ENCODE assay signal across 1 cellular context in genomic region chr12:15789215-15790171, GRCh38.
A peak's percentile ranks its signal among the peaks of the same experiment; 100 is the strongest.
TF ChIP-seq lines count a peak whose summit lies in the region.

Gene EPS8, minus strand, starts transcription at chr12:15789388. Its CDS starts 106,437 bp downstream, at chr12:15682951.

TF ChIP-seq in HepG2, 621 proteins besides CTCF, POLR2A, EP300 and RAD21 (continued from another document and continues in another):
- peak; percentile 78 for TF ChIP-seq TAF1 (CRISPR knock-in tag; IDR thresholded peaks at IDR 0.05)
- no peak for TF ChIP-seq ZNF720 (CRISPR knock-in tag; IDR thresholded peaks at IDR 0.05)
- peak; percentile 49; the same call in 1 of the 2 replicates for TF ChIP-seq NCOR1 (IDR thresholded peaks at IDR 0.05; ENCODE audit: borderline replicate concordance, low read length)
- no peak for TF ChIP-seq FOXK2 (IDR thresholded peaks at IDR 0.05)
- no peak for TF ChIP-seq ATF7 (IDR thresholded peaks at IDR 0.05)
- no peak for TF ChIP-seq ATF7 (CRISPR knock-in tag; IDR thresholded peaks at IDR 0.05)
- peak; percentile 66 for TF ChIP-seq THAP11 (CRISPR knock-in tag; IDR thresholded peaks at IDR 0.05)
- TF ChIP-seq ZC3H13 (CRISPR knock-in tag; IDR thresholded peaks at IDR 0.05) = peak; percentile 84
- peak; percentile 72 for TF ChIP-seq ZNF777 (CRISPR knock-in tag; IDR thresholded peaks at IDR 0.05)
- 0 out of 2 replicates have a peak, but pooled peaks have one; percentile 17 for TF ChIP-seq ZNF24 (IDR thresholded peaks at IDR 0.05)
- TF ChIP-seq ZNF12 (CRISPR knock-in tag; IDR thresholded peaks at IDR 0.05) = no peak; the same call in none of the 2 replicates
- no peak for TF ChIP-seq THYN1 (CRISPR knock-in tag; IDR thresholded peaks at IDR 0.05; ENCODE audit: borderline replicate concordance, low read depth)
- TF ChIP-seq, protein P1, sequence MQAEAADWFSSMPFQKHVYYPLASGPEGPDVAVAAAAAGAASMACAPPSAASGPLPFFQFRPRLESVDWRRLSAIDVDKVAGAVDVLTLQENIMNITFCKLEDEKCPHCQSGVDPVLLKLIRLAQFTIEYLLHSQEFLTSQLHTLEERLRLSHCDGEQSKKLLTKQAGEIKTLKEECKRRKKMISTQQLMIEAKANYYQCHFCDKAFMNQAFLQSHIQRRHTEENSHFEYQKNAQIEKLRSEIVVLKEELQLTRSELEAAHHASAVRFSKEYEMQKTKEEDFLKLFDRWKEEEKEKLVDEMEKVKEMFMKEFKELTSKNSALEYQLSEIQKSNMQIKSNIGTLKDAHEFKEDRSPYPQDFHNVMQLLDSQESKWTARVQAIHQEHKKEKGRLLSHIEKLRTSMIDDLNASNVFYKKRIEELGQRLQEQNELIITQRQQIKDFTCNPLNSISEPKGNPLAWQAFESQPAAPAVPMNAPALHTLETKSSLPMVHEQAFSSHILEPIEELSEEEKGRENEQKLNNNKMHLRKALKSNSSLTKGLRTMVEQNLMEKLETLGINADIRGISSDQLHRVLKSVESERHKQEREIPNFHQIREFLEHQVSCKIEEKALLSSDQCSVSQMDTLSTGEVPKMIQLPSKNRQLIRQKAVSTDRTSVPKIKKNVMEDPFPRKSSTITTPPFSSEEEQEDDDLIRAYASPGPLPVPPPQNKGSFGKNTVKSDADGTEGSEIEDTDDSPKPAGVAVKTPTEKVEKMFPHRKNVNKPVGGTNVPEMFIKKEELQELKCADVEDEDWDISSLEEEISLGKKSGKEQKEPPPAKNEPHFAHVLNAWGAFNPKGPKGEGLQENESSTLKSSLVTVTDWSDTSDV (CRISPR knock-in tag; IDR thresholded peaks at IDR 0.05) = peak; percentile 71
- no peak for TF ChIP-seq KLF9 (CRISPR knock-in tag; IDR thresholded peaks at IDR 0.05; ENCODE audit: low read depth)
- no peak for TF ChIP-seq ZNF530 (CRISPR knock-in tag; IDR thresholded peaks at IDR 0.05; ENCODE audit: low read depth)
- TF ChIP-seq ZNF891 (CRISPR knock-in tag; IDR thresholded peaks at IDR 0.05) = peak; percentile 89
- 0 out of 2 replicates have a peak, but pooled peaks have one; percentile 89 for TF ChIP-seq TSC22D2 (CRISPR knock-in tag; IDR thresholded peaks at IDR 0.05; ENCODE audit: borderline replicate concordance)
- TF ChIP-seq HOXA5 (CRISPR knock-in tag; IDR thresholded peaks at IDR 0.05) = peak; percentile 58; the same call in 1 of the 2 replicates
- no peak for TF ChIP-seq EHMT2 (IDR thresholded peaks at IDR 0.05; ENCODE audit: borderline replicate concordance, low read depth, low read length)
- 0 out of 2 replicates have a peak, but pooled peaks have one; percentile 36 for TF ChIP-seq RNF2 (conservative IDR thresholded peaks at IDR 0.05; ENCODE audit: low read depth)
- no peak for TF ChIP-seq DPF2 (CRISPR knock-in tag; IDR thresholded peaks at IDR 0.05; ENCODE audit: borderline replicate concordance, low read depth)
- no peak for TF ChIP-seq SNRNP70 (IDR thresholded peaks at IDR 0.05; ENCODE audit: low read depth, low read length)
- TF ChIP-seq CCDC6 (CRISPR knock-in tag; IDR thresholded peaks at IDR 0.05) = peak; percentile 71; the same call in 1 of the 2 replicates
- peak; percentile 45 for TF ChIP-seq TFE3 (CRISPR knock-in tag; IDR thresholded peaks at IDR 0.05)
- no peak for TF ChIP-seq U2AF1 (optimal IDR thresholded peaks at IDR 0.05; ENCODE audit: low read depth, low read length)
- no peak; the same call in 1 of the 2 replicates for TF ChIP-seq BRD4 (CRISPR knock-in tag; IDR thresholded peaks at IDR 0.05)
- TF ChIP-seq, protein P2, sequence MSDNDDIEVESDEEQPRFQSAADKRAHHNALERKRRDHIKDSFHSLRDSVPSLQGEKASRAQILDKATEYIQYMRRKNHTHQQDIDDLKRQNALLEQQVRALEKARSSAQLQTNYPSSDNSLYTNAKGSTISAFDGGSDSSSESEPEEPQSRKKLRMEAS (IDR thresholded peaks at IDR 0.05) = peak; percentile 80
- no peak; the same call in 1 of the 2 replicates for TF ChIP-seq BHLHE40 (IDR thresholded peaks at IDR 0.05; ENCODE audit: low read length)
- no peak for TF ChIP-seq ZFAT (CRISPR knock-in tag; conservative IDR thresholded peaks at IDR 0.05)
- TF ChIP-seq IKZF4 (CRISPR knock-in tag; IDR thresholded peaks at IDR 0.05; ENCODE audit: borderline replicate concordance, low read depth, not compliant biosample characterization) = peak; percentile 43
- TF ChIP-seq SMAD1 (CRISPR knock-in tag; IDR thresholded peaks at IDR 0.05; ENCODE audit: borderline replicate concordance, low read depth) = peak; percentile 77
- TF ChIP-seq NFYB (CRISPR knock-in tag; IDR thresholded peaks at IDR 0.05) = no peak
- no peak for TF ChIP-seq ZNF326 (CRISPR knock-in tag; IDR thresholded peaks at IDR 0.05; ENCODE audit: borderline replicate concordance)
- TF ChIP-seq GPBP1L1 (CRISPR knock-in tag; IDR thresholded peaks at IDR 0.05) = no peak
- TF ChIP-seq SMARCE1 (IDR thresholded peaks at IDR 0.05; ENCODE audit: borderline replicate concordance) = no peak
- TF ChIP-seq, protein P3, sequence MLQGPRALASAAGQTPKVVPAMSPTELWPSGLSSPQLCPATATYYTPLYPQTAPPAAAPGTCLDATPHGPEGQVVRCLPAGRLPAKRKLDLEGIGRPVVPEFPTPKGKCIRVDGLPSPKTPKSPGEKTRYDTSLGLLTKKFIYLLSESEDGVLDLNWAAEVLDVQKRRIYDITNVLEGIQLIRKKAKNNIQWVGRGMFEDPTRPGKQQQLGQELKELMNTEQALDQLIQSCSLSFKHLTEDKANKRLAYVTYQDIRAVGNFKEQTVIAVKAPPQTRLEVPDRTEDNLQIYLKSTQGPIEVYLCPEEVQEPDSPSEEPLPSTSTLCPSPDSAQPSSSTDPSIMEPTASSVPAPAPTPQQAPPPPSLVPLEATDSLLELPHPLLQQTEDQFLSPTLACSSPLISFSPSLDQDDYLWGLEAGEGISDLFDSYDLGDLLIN (CRISPR knock-in tag; IDR thresholded peaks at IDR 0.05; ENCODE audit: borderline replicate concordance) = peak; percentile 73; the same call in 1 of the 2 replicates
- TF ChIP-seq ZNF431 (CRISPR knock-in tag; IDR thresholded peaks at IDR 0.05; ENCODE audit: borderline replicate concordance, low read depth) = peak; percentile 67
- 0 out of 2 replicates have a peak, but pooled peaks have one; percentile 49 for TF ChIP-seq SIX4 (CRISPR knock-in tag; IDR thresholded peaks at IDR 0.05)
- TF ChIP-seq FOXA3 (CRISPR knock-in tag; IDR thresholded peaks at IDR 0.05) = no peak
- TF ChIP-seq FOSL1 (CRISPR knock-in tag; IDR thresholded peaks at IDR 0.05; ENCODE audit: borderline replicate concordance) = no peak; the same call in 1 of the 2 replicates
- TF ChIP-seq TOPORS (CRISPR knock-in tag; IDR thresholded peaks at IDR 0.05) = peak; percentile 98
- no peak for TF ChIP-seq NCOA5 (CRISPR knock-in tag; IDR thresholded peaks at IDR 0.05)
- TF ChIP-seq RBFOX2 (IDR thresholded peaks at IDR 0.05; ENCODE audit: low read depth, low read length) = peak; percentile 98
- TF ChIP-seq KAT8 (CRISPR knock-in tag; IDR thresholded peaks at IDR 0.05) = peak; percentile 66
- peak; percentile 74; the same call in 1 of the 2 replicates for TF ChIP-seq PHF21A (CRISPR knock-in tag; IDR thresholded peaks at IDR 0.05)
- peak; percentile 63 for TF ChIP-seq EEA1 (CRISPR knock-in tag; IDR thresholded peaks at IDR 0.05; ENCODE audit: borderline replicate concordance)
- no peak for TF ChIP-seq NFE2L2 (IDR thresholded peaks at IDR 0.05; ENCODE audit: low read length)
- peak; percentile 50; the same call in 1 of the 2 replicates for TF ChIP-seq HIVEP1 (CRISPR knock-in tag; IDR thresholded peaks at IDR 0.05)
- peak; percentile 96 for TF ChIP-seq ASH2L (IDR thresholded peaks at IDR 0.05; ENCODE audit: insufficient read length, low read depth, low read length)
- TF ChIP-seq, protein P4, sequence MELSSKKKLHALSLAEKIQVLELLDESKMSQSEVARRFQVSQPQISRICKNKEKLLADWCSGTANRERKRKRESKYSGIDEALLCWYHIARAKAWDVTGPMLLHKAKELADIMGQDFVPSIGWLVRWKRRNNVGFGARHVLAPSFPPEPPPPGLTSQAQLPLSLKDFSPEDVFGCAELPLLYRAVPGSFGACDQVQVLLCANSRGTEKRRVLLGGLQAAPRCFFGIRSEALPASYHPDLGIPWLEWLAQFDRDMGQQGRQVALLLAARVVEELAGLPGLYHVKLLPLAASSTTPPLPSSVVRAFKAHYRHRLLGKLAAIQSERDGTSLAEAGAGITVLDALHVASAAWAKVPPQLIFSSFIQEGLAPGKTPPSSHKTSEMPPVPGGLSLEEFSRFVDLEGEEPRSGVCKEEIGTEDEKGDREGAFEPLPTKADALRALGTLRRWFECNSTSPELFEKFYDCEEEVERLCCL (CRISPR knock-in tag; IDR thresholded peaks at IDR 0.05; ENCODE audit: borderline replicate concordance) = no peak
- TF ChIP-seq MXD3 (CRISPR knock-in tag; IDR thresholded peaks at IDR 0.05) = peak; percentile 81
- TF ChIP-seq RBM22 (optimal IDR thresholded peaks at IDR 0.05; ENCODE audit: low read length) = no peak
- no peak for TF ChIP-seq RAD51 (IDR thresholded peaks at IDR 0.05; ENCODE audit: borderline replicate concordance)
- TF ChIP-seq, protein P5, sequence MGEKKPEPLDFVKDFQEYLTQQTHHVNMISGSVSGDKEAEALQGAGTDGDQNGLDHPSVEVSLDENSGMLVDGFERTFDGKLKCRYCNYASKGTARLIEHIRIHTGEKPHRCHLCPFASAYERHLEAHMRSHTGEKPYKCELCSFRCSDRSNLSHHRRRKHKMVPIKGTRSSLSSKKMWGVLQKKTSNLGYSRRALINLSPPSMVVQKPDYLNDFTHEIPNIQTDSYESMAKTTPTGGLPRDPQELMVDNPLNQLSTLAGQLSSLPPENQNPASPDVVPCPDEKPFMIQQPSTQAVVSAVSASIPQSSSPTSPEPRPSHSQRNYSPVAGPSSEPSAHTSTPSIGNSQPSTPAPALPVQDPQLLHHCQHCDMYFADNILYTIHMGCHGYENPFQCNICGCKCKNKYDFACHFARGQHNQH (CRISPR knock-in tag; IDR thresholded peaks at IDR 0.05) = peak; percentile 81
- peak; percentile 75; the same call in 1 of the 2 replicates for TF ChIP-seq ZNF605 (CRISPR knock-in tag; IDR thresholded peaks at IDR 0.05)
- TF ChIP-seq CCAR2 (optimal IDR thresholded peaks at IDR 0.05; ENCODE audit: low read depth, low read length) = peak; percentile 58
- no peak for TF ChIP-seq ARNTL (CRISPR knock-in tag; IDR thresholded peaks at IDR 0.05)
- TF ChIP-seq SIN3B (IDR thresholded peaks at IDR 0.05; ENCODE audit: low read length) = no peak; the same call in 1 of the 2 replicates
- TF ChIP-seq ARHGAP35 (CRISPR knock-in tag; IDR thresholded peaks at IDR 0.05; ENCODE audit: borderline replicate concordance) = no peak; the same call in 1 of the 2 replicates
- TF ChIP-seq PRDM10 (CRISPR knock-in tag; IDR thresholded peaks at IDR 0.05; ENCODE audit: low read depth) = peak; percentile 75; the same call in 1 of the 2 replicates
- peak; percentile 96 for TF ChIP-seq ZNF747 (CRISPR knock-in tag; IDR thresholded peaks at IDR 0.05; ENCODE audit: borderline replicate concordance)
- TF ChIP-seq SOX13 (IDR thresholded peaks at IDR 0.05) = no peak
- TF ChIP-seq SOX13 (CRISPR knock-in tag; conservative IDR thresholded peaks at IDR 0.05 in 1 of 2, IDR thresholded peaks at IDR 0.05 in 1 of 2) = peak in 1 of 2 experiments; percentile 37; a peak in 2 of 4 replicates
- TF ChIP-seq NFE2L1 (CRISPR knock-in tag; IDR thresholded peaks at IDR 0.05; ENCODE audit: borderline replicate concordance) = no peak
